10 cellular contexts compared by ENCODE assay signal in genomic region chr1:59477286-59477685, GRCh38.
DNase-seq lines count a peak whose midpoint lies in the region; ATAC-seq and TF ChIP-seq lines count a peak whose summit lies in the region.
"Had no signal": no experiment of that assay in that cellular context is flagged by ENCODE, and none has a peak within 500 bp of the region (broad histone marks: within the 10 kb centered on the region; RNA-seq: fewer than 3 reads in every experiment).

No MANE protein-coding gene starts in this region.

- no peak overlapping the region for H3K27ac ChIP-seq in SK-N-SH (ENCODE audit: low read depth in 2 of 2, low read length in 1 of 2)
- H3K27ac ChIP-seq in CD4-positive, alpha-beta memory T cell (ENCODE audit: low read depth, low read length): no peak overlapping the region

- H3K27me3 ChIP-seq in SK-N-SH (ENCODE audit: insufficient read depth): no peaks in the 10 kb centered on the region
- no peaks in the 10 kb centered on the region for H3K27me3 ChIP-seq in CD4-positive, alpha-beta memory T cell (ENCODE audit: insufficient read depth, low read length)

- H3K9ac ChIP-seq in SK-N-SH: no peak overlapping the region

- H3K9me3 Mint-ChIP-seq in CD4-positive, alpha-beta memory T cell: no peaks in the 10 kb centered on the region

- no peak for TF ChIP-seq RAD21 in SK-N-SH (IDR thresholded peaks at IDR 0.05; ENCODE audit: low read length)

- no peak overlapping the region for H3K27ac Mint-ChIP-seq in CD4-positive, alpha-beta memory T cell

- no peaks in the 10 kb centered on the region for H3K4me1 Mint-ChIP-seq in CD4-positive, alpha-beta memory T cell

- no peak for TF ChIP-seq EP300 in SK-N-SH (IDR thresholded peaks at IDR 0.05; ENCODE audit: borderline replicate concordance in 1 of 2, low read depth in 1 of 2, low read length in 1 of 2)

- no peak for DNase-seq in SK-N-SH
- peak; percentile 98 for DNase-seq in RPMI7951 (ENCODE audit: low read depth)
- DNase-seq in astrocyte of the hippocampus (ENCODE audit: low read depth, low spot score): peak; percentile 13
- DNase-seq in stimulated activated CD8-positive, alpha-beta memory T cell treated with anti-CD3 and anti-CD28 coated beads, Interleukin-12 subunit alpha, Interleukin-12 subunit beta, amount 100 ng/mL, for 24 hours (ENCODE audit: extremely low read depth): peak; percentile 2
- DNase-seq in CD4-positive, alpha-beta memory T cell: no peak
- DNase-seq: 8988T, NCI-H82 had no signal

- 92% methylated on average over 6 of the region's 6 CpGs for WGBS in SK-N-SH (ENCODE audit: low lambda C conversion rate)

- H3K36me3 Mint-ChIP-seq in CD4-positive, alpha-beta memory T cell: no peaks in the 10 kb centered on the region

- no peaks in the 10 kb centered on the region for H4K20me1 ChIP-seq in SK-N-SH (ENCODE audit: insufficient read depth)

- no peaks in the 10 kb centered on the region for H3K36me3 ChIP-seq in SK-N-SH (replicated peaks in 1 of 2; ENCODE audit: control insufficient read depth in 1 of 2, insufficient read depth in 2 of 2, low read length in 1 of 2)
- H3K36me3 ChIP-seq in CD4-positive, alpha-beta memory T cell (ENCODE audit: insufficient read depth, low read length): no peaks in the 10 kb centered on the region

- H3F3A ChIP-seq in SK-N-SH (replicated peaks; ENCODE audit: insufficient read depth): no peaks in the 10 kb centered on the region

- H3K4me1 ChIP-seq in SK-N-SH (ENCODE audit: control insufficient read depth in 1 of 2, insufficient read depth in 2 of 2, low read depth in 1 of 2, low read length in 1 of 2): no peaks in the 10 kb centered on the region; a peak in 1 of 4 replicates
- H3K4me1 ChIP-seq in CD4-positive, alpha-beta memory T cell (ENCODE audit: insufficient read depth, low read length): no peaks in the 10 kb centered on the region

- no peaks in the 10 kb centered on the region for H3K9me3 ChIP-seq in SK-N-SH
- no peaks in the 10 kb centered on the region for H3K9me3 ChIP-seq in CD4-positive, alpha-beta memory T cell (ENCODE audit: control insufficient read depth in 1 of 2, low read length in 2 of 2)

- H3K9me2 ChIP-seq in SK-N-SH: no peaks in the 10 kb centered on the region

- H3K4me3 Mint-ChIP-seq in CD4-positive, alpha-beta memory T cell: no peak overlapping the region

- intact Hi-C loops in CD4-positive, alpha-beta memory T cell (cut with micrococcal nuclease): no loop called here

- H3K27me3 Mint-ChIP-seq in CD4-positive, alpha-beta memory T cell: no peaks in the 10 kb centered on the region

- no peak for ATAC-seq in SK-N-SH treated with all-trans-retinoic acid at 6 μM for 48 hours
- no peak for ATAC-seq in GM19328 (IDR thresholded peaks at IDR 0.05; ENCODE audit: unreplicated experiment)
- ATAC-seq in HG02870 (IDR thresholded peaks at IDR 0.05; ENCODE audit: unreplicated experiment): no peak

- no peaks in the 10 kb centered on the region for H3K79me2 ChIP-seq in SK-N-SH (ENCODE audit: insufficient read depth)

- POLR2A ChIA-PET in SK-N-SH (lab: Yijun Ruan, JAX): no interaction called here
- POLR2A ChIA-PET in CD4-positive, alpha-beta memory T cell (lab: Charles Lee; ENCODE audit: partially characterized antibody): no interaction called here

- H3K4me2 ChIP-seq in SK-N-SH: no peak overlapping the region

- H3K4me3 ChIP-seq in SK-N-SH (ENCODE audit: low read depth in 2 of 2, low read length in 1 of 2): no peak overlapping the region
- H3K4me3 ChIP-seq in CD4-positive, alpha-beta memory T cell (ENCODE audit: low read length in 2 of 2): no peak overlapping the region

- H2AFZ ChIP-seq in SK-N-SH (ENCODE audit: low read depth): no peak overlapping the region

- no peak for TF ChIP-seq CTCF in SK-N-SH (IDR thresholded peaks at IDR 0.05)

- CTCF ChIA-PET in SK-N-SH (lab: Yijun Ruan, JAX): no interaction called here
- CTCF ChIA-PET in CD4-positive, alpha-beta memory T cell (lab: Charles Lee; ENCODE audit: partially characterized antibody): no interaction called here

TF ChIP-seq in SK-N-SH, 30 proteins besides CTCF, POLR2A, EP300 and RAD21:
- peak; percentile 36; the same call in 1 of the 2 replicates for TF ChIP-seq PBX3 (IDR thresholded peaks at IDR 0.05)
- TF ChIP-seq CHD2 (IDR thresholded peaks at IDR 0.05; ENCODE audit: low read length, partially characterized antibody): no peak
- TF ChIP-seq MEF2A (IDR thresholded peaks at IDR 0.05; ENCODE audit: borderline replicate concordance, low read depth): no peak
- 0 out of 2 replicates have a peak, but pooled peaks have one; percentile 40 for TF ChIP-seq JUND (IDR thresholded peaks at IDR 0.05)
- TF ChIP-seq RFX5 (IDR thresholded peaks at IDR 0.05; ENCODE audit: low read length): no peak
- TF ChIP-seq SMC3 (IDR thresholded peaks at IDR 0.05; ENCODE audit: low read depth, low read length): no peak
- TF ChIP-seq RCOR1 (IDR thresholded peaks at IDR 0.05; ENCODE audit: low read length): no peak
- TF ChIP-seq NFIC (IDR thresholded peaks at IDR 0.05; ENCODE audit: borderline replicate concordance): no peak
- peak; percentile 51; the same call in 1 of the 2 replicates for TF ChIP-seq FOSL2 (IDR thresholded peaks at IDR 0.05; ENCODE audit: borderline replicate concordance, low read depth)
- TF ChIP-seq FOXJ3 (CRISPR knock-in tag; IDR thresholded peaks at IDR 0.05): no peak
- 0 out of 2 replicates have a peak, but pooled peaks have one; percentile 11 for TF ChIP-seq RXRA (IDR thresholded peaks at IDR 0.05; ENCODE audit: borderline replicate concordance, low read depth)
- peak; percentile 56 for TF ChIP-seq TCF12 (IDR thresholded peaks at IDR 0.05)

TF ChIP-seq in SK-N-SH treated with all-trans-retinoic acid at 6 μM for 48 hours, 23 proteins besides CTCF, POLR2A, EP300 and RAD21 (continues in another document):
- no peak for TF ChIP-seq GLIS3 (CRISPR knock-in tag; IDR thresholded peaks at IDR 0.05)
- TF ChIP-seq ARNTL (CRISPR knock-in tag; IDR thresholded peaks at IDR 0.05; ENCODE audit: borderline replicate concordance, low read depth): no peak
- no peak for TF ChIP-seq CREB5 (CRISPR knock-in tag; IDR thresholded peaks at IDR 0.05; ENCODE audit: low read depth)
- no peak for TF ChIP-seq TOX (CRISPR knock-in tag; IDR thresholded peaks at IDR 0.05; ENCODE audit: borderline replicate concordance)
- TF ChIP-seq TCF4 (CRISPR knock-in tag; IDR thresholded peaks at IDR 0.05; ENCODE audit: borderline replicate concordance): no peak
- TF ChIP-seq CSDC2 (CRISPR knock-in tag; IDR thresholded peaks at IDR 0.05): no peak
- TF ChIP-seq PATZ1 (CRISPR knock-in tag; IDR thresholded peaks at IDR 0.05; ENCODE audit: borderline replicate concordance): no peak
- TF ChIP-seq ISL1 (CRISPR knock-in tag; IDR thresholded peaks at IDR 0.05): no peak
- no peak for TF ChIP-seq ZNF565 (CRISPR knock-in tag; conservative IDR thresholded peaks at IDR 0.05; ENCODE audit: low read depth)
- no peak for TF ChIP-seq TSHZ2 (CRISPR knock-in tag; IDR thresholded peaks at IDR 0.05)

Comparison
In these comparisons a context has a peak if more than half of its experiments do, and no peak if none do; other contexts are left out.
1. DNase-seq: peak in RPMI7951 (single experiment), astrocyte of the hippocampus (single experiment) and stimulated activated CD8-positive, alpha-beta memory T cell treated with anti-CD3 and anti-CD28 coated beads, Interleukin-12 subunit alpha, Interleukin-12 subunit beta, amount 100 ng/mL, for 24 hours (single experiment); none in SK-N-SH (single experiment) and CD4-positive, alpha-beta memory T cell (0 of 5).